Comparison of ENCODE assay signal across 8 cellular contexts in the genomic region with DNA sequence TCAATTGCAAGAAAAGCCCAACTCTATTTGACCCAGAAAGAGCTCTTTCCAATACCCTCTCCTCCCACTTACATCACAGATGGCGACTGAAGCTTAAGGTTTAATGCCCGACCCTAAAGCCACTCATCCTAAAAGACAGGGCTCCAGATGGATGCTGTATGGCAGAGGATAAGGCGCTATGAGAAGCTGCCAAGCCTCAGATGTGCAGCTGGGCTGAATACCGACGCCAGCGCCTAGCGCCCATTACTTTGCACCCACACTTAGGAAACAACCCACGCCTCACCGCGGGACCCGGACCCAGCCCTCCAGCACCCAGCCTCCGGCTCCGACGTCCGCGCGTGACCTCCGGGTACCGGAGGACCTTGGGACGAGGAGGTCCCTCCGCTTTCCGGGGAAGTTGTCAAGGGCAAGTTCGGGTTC. TPM values are rescaled to one million over a fixed set of nuclear protein-coding genes. Genes with fewer than 3 reads are reported as not detected.
DNase-seq lines count a peak whose midpoint lies in the region; ATAC-seq and TF ChIP-seq lines count a peak whose summit lies in the region.

No MANE protein-coding gene starts in this region.

- peak overlapping the region; percentile 98 to 99 (median 98) for H3K4me3 Mint-ChIP-seq in nephron

- H3K36me3 Mint-ChIP-seq in nephron (ENCODE audit: low read depth) = peaks cover 6% of the 10 kb centered on the region

- TF ChIP-seq CTCF in Panc1 (IDR thresholded peaks at IDR 0.05) (no peak), epithelial cell of esophagus (IDR thresholded peaks at IDR 0.05; ENCODE audit: insufficient read depth, low read depth, low read length, missing control alignments) (no peak), nephron (IDR thresholded peaks at IDR 0.05; ENCODE audit: unreplicated experiment in 3 of 3) (no peak)

- no TSS peak for BruUV-seq in Panc1 (replicated peaks; lab: Mats Ljungman, UMichigan)

- peaks cover 12% of the 10 kb centered on the region for H3K4me1 ChIP-seq in Panc1 (ENCODE audit: control insufficient read depth, insufficient read depth, low read length)

- H3K27me3 Mint-ChIP-seq in nephron (ENCODE audit: low read depth) = no peaks in the 10 kb centered on the region

- in situ Hi-C loops in Panc1 (cut with HindIII; ENCODE audit: low pct_unique_long_range_greater_than_20kb, low sequenced_read_pairs) = no loop called here

- H3K9me3 Mint-ChIP-seq in nephron = no peaks in the 10 kb centered on the region

- no peaks in the 10 kb centered on the region for H3K9me3 ChIP-seq in Panc1 (ENCODE audit: control insufficient read depth, insufficient read depth, low read depth, low read length)

- POLR2A ChIA-PET in Panc1 (lab: Charles Lee) = interaction anchor here (0.6 to 0.8 kb wide), 3 partner anchors 12 to 1167 kb away, joined by 3 to 6 read pairs (median 5); no protein-coding TSS in a partner anchor

- ATAC-seq in HG02970 (IDR thresholded peaks at IDR 0.05; ENCODE audit: low FRiP score, unreplicated experiment) (peak; percentile 27), Panc1 (peak; percentile 11), GM18868 (IDR thresholded peaks at IDR 0.05; ENCODE audit: unreplicated experiment) (no peak)

- peak overlapping the region; percentile 79 to 80 for H3K4me3 ChIP-seq in Panc1 (ENCODE audit: low read depth in 2 of 2, low read length in 2 of 2)
- H3K4me3 ChIP-seq in epithelial cell of esophagus (ENCODE audit: low read length) = peak overlapping the region; percentile 98

- CTCF ChIA-PET in Panc1 (lab: Charles Lee) = interaction anchor here (0.6 to 1.1 kb wide), 5 partner anchors 47 to 324 kb away, joined by 5 to 10 read pairs (median 5); no protein-coding TSS in a partner anchor

- peak overlapping the region; percentile 77 for H3K27ac ChIP-seq in Panc1 (ENCODE audit: low read length)

- H3K36me3 ChIP-seq in Panc1 (ENCODE audit: control insufficient read depth, insufficient read depth, low read length) = no peaks in the 10 kb centered on the region; the same call in 1 of the 2 replicates

- peaks cover 43% of the 10 kb centered on the region for H3K4me1 Mint-ChIP-seq in nephron

- DNase-seq in NCI-H748 (lab: John Stamatoyannopoulos, UW; ENCODE audit: unreplicated experiment) (peak; percentile 74), NCI-H748 treated with DMSO at 0.1 percent for 48 hours (lab: John Stamatoyannopoulos, UW) (no peak), Panc1 (ENCODE audit: low read depth, low spot score) (no peak), epithelial cell of esophagus (ENCODE audit: low read depth) (no peak), glomerular visceral epithelial cell (ENCODE audit: extremely low spot score) (no peak)

- no peaks in the 10 kb centered on the region for H3K27me3 ChIP-seq in Panc1 (ENCODE audit: control insufficient read depth, insufficient read depth, low read length)

- intact Hi-C loops in Panc1 (cut with micrococcal nuclease; ENCODE audit: unreplicated experiment) = no loop called here

- peak overlapping the region; percentile 89 to 98 (median 93) for H3K27ac Mint-ChIP-seq in nephron

RNA-seq across cellular contexts. Expression of a gene that starts 0.3 kb away (rescaled TPM):
- total RNA-seq in Panc1 (2021; ENCODE audit: unreplicated experiment) = 35.7 TPM
- 11.6 TPM for polyA plus RNA-seq in Panc1 (2012; ENCODE audit: insufficient read length)

RNA-seq across cellular contexts. Expression of a gene that starts 0.6 kb away (rescaled TPM):
- 33.4 TPM for total RNA-seq in Panc1 (2021; ENCODE audit: unreplicated experiment)
- 14.9 TPM for polyA plus RNA-seq in Panc1 (2012; ENCODE audit: insufficient read length)
